Comparison of ENCODE assay signal across 14 cellular contexts in the genomic region with DNA sequence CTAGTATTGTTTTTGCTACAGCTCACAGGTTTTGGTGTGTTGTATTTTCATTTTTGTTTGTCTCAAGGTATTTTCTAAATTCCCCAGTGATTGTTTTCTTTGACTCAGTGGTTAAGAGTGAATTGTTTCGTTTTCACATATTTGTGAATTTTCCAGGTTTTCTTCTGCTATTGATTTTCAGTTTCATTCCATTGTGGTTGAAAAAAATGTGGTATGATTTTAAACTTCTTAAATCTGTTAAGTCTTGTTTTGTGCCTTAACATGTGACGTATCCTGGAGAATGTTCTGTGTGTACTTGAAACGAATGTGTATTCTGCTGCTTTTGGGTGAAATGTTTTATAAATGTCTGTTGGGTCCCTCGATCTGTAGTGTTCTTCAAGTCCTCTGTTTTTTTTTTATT.
DNase-seq lines count a peak whose midpoint lies in the region; ATAC-seq and TF ChIP-seq lines count a peak whose summit lies in the region.
"Had no signal": no experiment of that assay in that cellular context is flagged by ENCODE, and none has a peak within 500 bp of the region (broad histone marks: within the 10 kb centered on the region; RNA-seq: fewer than 3 reads in every experiment).

No MANE protein-coding gene starts in this region.

- peaks cover 3% of the 10 kb centered on the region for H3K27me3 Mint-ChIP-seq in neural crest cell (ENCODE audit: low read depth)

- peaks cover 30% of the 10 kb centered on the region for H3K4me1 ChIP-seq in cardiac muscle cell (ENCODE audit: low read depth)
- H3K4me1 ChIP-seq in right cardiac atrium (ENCODE audit: control insufficient read depth, insufficient read depth, low read length): no peaks in the 10 kb centered on the region
- no peaks in the 10 kb centered on the region for H3K4me1 ChIP-seq in adipocyte (ENCODE audit: control insufficient read depth, insufficient read depth, low read length)
- H3K4me1 ChIP-seq: A549, BLaER1, HAP-1 had no signal

- H3K36me3 ChIP-seq in cardiac muscle cell (no peaks in the 10 kb centered on the region), adipocyte (ENCODE audit: control insufficient read depth, insufficient read depth, low read length, severe bottlenecking) (no peaks in the 10 kb centered on the region)
- H3K36me3 ChIP-seq: BLaER1, HAP-1 had no signal

- DNase-seq in cardiac muscle cell (ENCODE audit: low read depth in 1 of 2, low spot score in 1 of 2) (no peak), right cardiac atrium (no peak), adipocyte (ENCODE audit: low read depth) (peak; percentile 44), neural crest cell (ENCODE audit: low read depth, low spot score) (no peak), EL (no peak), T1000 (lab: John Stamatoyannopoulos, UW) (no peak), NCI-H226 (no peak)
- DNase-seq: CD4-positive, alpha-beta memory T cell; DMS79 treated with DMSO at 0.1 percent for 48 hours had no signal

- no peaks in the 10 kb centered on the region for H3K9me3 ChIP-seq in cardiac muscle cell (ENCODE audit: low read depth)
- H3K9me3 ChIP-seq in right cardiac atrium (ENCODE audit: control insufficient read depth, low read length): no peaks in the 10 kb centered on the region
- peaks cover 11% of the 10 kb centered on the region for H3K9me3 ChIP-seq in adipocyte (ENCODE audit: control insufficient read depth, low read length)

- H3K36me3 Mint-ChIP-seq in neural crest cell (ENCODE audit: low read depth): no peaks in the 10 kb centered on the region
- H3K36me3 Mint-ChIP-seq: CD14-positive monocyte; CD4-positive, alpha-beta memory T cell had no signal

- TF ChIP-seq CTCF in cardiac muscle cell (IDR thresholded peaks at IDR 0.05; ENCODE audit: low read depth, low read length) (no peak), neural crest cell (conservative IDR thresholded peaks at IDR 0.05) (no peak)

- peak overlapping the region; percentile 16 for H3K27ac Mint-ChIP-seq in neural crest cell (ENCODE audit: unreplicated experiment)
- H3K27ac Mint-ChIP-seq: CD14-positive monocyte; CD4-positive, alpha-beta memory T cell had no signal

- intact Hi-C loops in right cardiac atrium (cut with DNase I): no loop called here

- H3K27ac ChIP-seq in cardiac muscle cell (peak overlapping the region; percentile 36), right cardiac atrium (ENCODE audit: low read length) (no peak overlapping the region)
- H3K27ac ChIP-seq: 22Rv1, A549, BLaER1 had no signal

- peaks cover 6% of the 10 kb centered on the region for H3K9me3 Mint-ChIP-seq in neural crest cell

- WGBS in right cardiac atrium: 93% methylated on average over 4 of the region's 4 CpGs

- no peak overlapping the region for H3K4me3 Mint-ChIP-seq in neural crest cell
- H3K4me3 Mint-ChIP-seq: CD4-positive, alpha-beta memory T cell had no signal

- no peak for ATAC-seq in right cardiac atrium
- ATAC-seq: A549 had no signal

- no peaks in the 10 kb centered on the region for H3K27me3 ChIP-seq in cardiac muscle cell
- no peaks in the 10 kb centered on the region for H3K27me3 ChIP-seq in right cardiac atrium (ENCODE audit: control insufficient read depth, insufficient read depth)
- H3K27me3 ChIP-seq in adipocyte (replicated peaks; ENCODE audit: control insufficient read depth, insufficient read depth, low read length): no peaks in the 10 kb centered on the region
- H3K27me3 ChIP-seq: BLaER1 had no signal

- H3K4me3 ChIP-seq in cardiac muscle cell (no peak overlapping the region), right cardiac atrium (ENCODE audit: low read length) (no peak overlapping the region), adipocyte (ENCODE audit: low read length) (no peak overlapping the region)
- H3K4me3 ChIP-seq: A549, BLaER1, HAP-1 had no signal

- peaks cover 7% of the 10 kb centered on the region for H3K4me1 Mint-ChIP-seq in neural crest cell
- H3K4me1 Mint-ChIP-seq: CD4-positive, alpha-beta memory T cell had no signal

- H3K9ac ChIP-seq in adipocyte (ENCODE audit: low read length): no peak overlapping the region
- H3K9ac ChIP-seq: BLaER1 had no signal
